Comparison of ENCODE assay signal across 13 cellular contexts in genomic region chr11:131886201-131886600, GRCh38.
"Had no signal": no experiment of that assay in that cellular context is flagged by ENCODE, and none has a peak within 500 bp of the region (broad histone marks: within the 10 kb centered on the region; RNA-seq: fewer than 3 reads in every experiment).

No MANE protein-coding gene starts in this region.

- ATAC-seq: activated naive CD8-positive, alpha-beta T cell treated with anti-CD3 and anti-CD28 coated beads, Interleukin-2, amount 50 U/mL, for 24 hours; activated T-helper 17 cell treated with anti-CD3 and anti-CD28 coated beads, Interleukin-2, amount 50 U/mL, for 72 hours; esophagus mucosa; stimulated activated memory B cell treated with anti-CD40 and anti-IgM and Interleukin-4, amounts not matched to agents 10 μg/mL and 1 μg/mL and 100 μg/mL, for 72 hours had no signal

- FAIRE-seq: colon had no signal

- H3K27me3 Mint-ChIP-seq: activated naive CD8-positive, alpha-beta T cell treated with anti-CD3 and anti-CD28 coated beads, Interleukin-2, amount 50 U/mL, for 24 hours; activated T-helper 17 cell treated with anti-CD3 and anti-CD28 coated beads, Interleukin-2, amount 50 U/mL, for 72 hours; stimulated activated memory B cell treated with anti-CD40 and anti-IgM and Interleukin-4, amounts not matched to agents 10 μg/mL and 1 μg/mL and 100 μg/mL, for 72 hours had no signal

- H3K4me1 Mint-ChIP-seq: activated naive CD8-positive, alpha-beta T cell treated with anti-CD3 and anti-CD28 coated beads, Interleukin-2, amount 50 U/mL, for 24 hours; activated T-helper 17 cell treated with anti-CD3 and anti-CD28 coated beads, Interleukin-2, amount 50 U/mL, for 72 hours; stimulated activated memory B cell treated with anti-CD40 and anti-IgM and Interleukin-4, amounts not matched to agents 10 μg/mL and 1 μg/mL and 100 μg/mL, for 72 hours had no signal

- H3K4me3 Mint-ChIP-seq: activated naive CD8-positive, alpha-beta T cell treated with anti-CD3 and anti-CD28 coated beads, Interleukin-2, amount 50 U/mL, for 24 hours; activated T-helper 17 cell treated with anti-CD3 and anti-CD28 coated beads, Interleukin-2, amount 50 U/mL, for 72 hours; neural crest cell; stimulated activated memory B cell treated with anti-CD40 and anti-IgM and Interleukin-4, amounts not matched to agents 10 μg/mL and 1 μg/mL and 100 μg/mL, for 72 hours had no signal

- H3K27ac Mint-ChIP-seq: activated naive CD8-positive, alpha-beta T cell treated with anti-CD3 and anti-CD28 coated beads, Interleukin-2, amount 50 U/mL, for 24 hours; activated T-helper 17 cell treated with anti-CD3 and anti-CD28 coated beads, Interleukin-2, amount 50 U/mL, for 72 hours; stimulated activated memory B cell treated with anti-CD40 and anti-IgM and Interleukin-4, amounts not matched to agents 10 μg/mL and 1 μg/mL and 100 μg/mL, for 72 hours had no signal

- H3K27ac ChIP-seq: ascending aorta, ovary, uterus had no signal

- H3K4me3 ChIP-seq: ascending aorta, ovary, uterus had no signal

- DNase-seq: activated CD4-positive, alpha-beta T cell treated with anti-CD3 and anti-CD28 coated beads for 1 hour; activated CD4-positive, alpha-beta T cell treated with anti-CD3 and anti-CD28 coated beads, Interleukin-2, amount 50 U/mL, for 4 hours; activated naive CD4-positive, alpha-beta T cell treated with Interleukin-2 at 50 U/mL for 16 hours; activated naive CD8-positive, alpha-beta T cell treated with anti-CD3 and anti-CD28 coated beads, Interleukin-2, amount 50 U/mL, for 24 hours; hippocampal formation; ovary; uterus had no signal

- H3K36me3 Mint-ChIP-seq: stimulated activated memory B cell treated with anti-CD40 and anti-IgM and Interleukin-4, amounts not matched to agents 10 μg/mL and 1 μg/mL and 100 μg/mL, for 72 hours had no signal

- H3K9me3 Mint-ChIP-seq: activated naive CD8-positive, alpha-beta T cell treated with anti-CD3 and anti-CD28 coated beads, Interleukin-2, amount 50 U/mL, for 24 hours; activated T-helper 17 cell treated with anti-CD3 and anti-CD28 coated beads, Interleukin-2, amount 50 U/mL, for 72 hours; neural crest cell; stimulated activated memory B cell treated with anti-CD40 and anti-IgM and Interleukin-4, amounts not matched to agents 10 μg/mL and 1 μg/mL and 100 μg/mL, for 72 hours had no signal

- H3K9me3 ChIP-seq: ascending aorta, ovary, uterus had no signal

- H3K36me3 ChIP-seq: ascending aorta, ovary, uterus had no signal

- H3K27me3 ChIP-seq: ascending aorta, ovary, uterus had no signal

- H3K4me1 ChIP-seq: ascending aorta had no signal
